14 cellular contexts compared by ENCODE assay signal in genomic region chr3:134644731-134645514, GRCh38. TPM values are rescaled to one million over a fixed set of nuclear protein-coding genes. Genes with fewer than 3 reads are reported as not detected.
A peak's percentile ranks its signal among the peaks of the same experiment; 100 is the strongest.
DNase-seq lines count a peak whose midpoint lies in the region; ATAC-seq and TF ChIP-seq lines count a peak whose summit lies in the region.
"Had no signal": no experiment of that assay in that cellular context is flagged by ENCODE, and none has a peak within 500 bp of the region (broad histone marks: within the 10 kb centered on the region; RNA-seq: fewer than 3 reads in every experiment).

No MANE protein-coding gene starts in this region.

- no peaks in the 10 kb centered on the region for H3K9me3 ChIP-seq in sigmoid colon
- H3K9me3 ChIP-seq: neutrophil, SJSA1 had no signal

- ATAC-seq in Right ventricle myocardium superior (ENCODE audit: poor library complexity) (peak; percentile 83), GM18873 (IDR thresholded peaks at IDR 0.05; ENCODE audit: low FRiP score, unreplicated experiment) (no peak)

- peaks cover 0 to 14% (median 2%) of the 10 kb centered on the region in 4 donors for H3K4me1 ChIP-seq in sigmoid colon
- H3K4me1 ChIP-seq: SJSA1 had no signal

- 44 to 78% methylated on average over 11 of the region's 11 CpGs for WGBS in sigmoid colon, 2 donors

- no peak overlapping the region for H3K27ac Mint-ChIP-seq in osteocyte (ENCODE audit: unreplicated experiment)
- H3K27ac Mint-ChIP-seq: activated CD4-positive, alpha-beta memory T cell treated with anti-CD3 and anti-CD28 coated beads, Interleukin-2, amount 10 ng/mL, durations not matched to agents 7 days and 5 days had no signal

- H3K4me1 Mint-ChIP-seq in osteocyte (ENCODE audit: unreplicated experiment), result no peaks in the 10 kb centered on the region
- H3K4me1 Mint-ChIP-seq: activated CD4-positive, alpha-beta memory T cell treated with anti-CD3 and anti-CD28 coated beads, Interleukin-2, amount 10 ng/mL, durations not matched to agents 7 days and 5 days had no signal

- H3K27me3 ChIP-seq in sigmoid colon, result no peaks in the 10 kb centered on the region
- H3K27me3 ChIP-seq: SJSA1 had no signal

- no peaks in the 10 kb centered on the region for H3K36me3 Mint-ChIP-seq in osteocyte (ENCODE audit: unreplicated experiment)

- intact Hi-C loops in Right ventricle myocardium superior (cut with DNase I), result no loop called here
- intact Hi-C loops in sigmoid colon (cut with DNase I), result no loop called here

- H3K27me3 Mint-ChIP-seq in osteocyte (ENCODE audit: unreplicated experiment), result peaks cover 3% of the 10 kb centered on the region

- TF ChIP-seq EP300 in sigmoid colon (IDR thresholded peaks at IDR 0.05), result no peak

- H3K4me3 ChIP-seq in GM12865 (ENCODE audit: low read depth, low read length), result no peak overlapping the region
- H3K4me3 ChIP-seq in sigmoid colon, result no peak overlapping the region
- H3K4me3 ChIP-seq: SJSA1 had no signal

- no peaks in the 10 kb centered on the region for H3K9me3 Mint-ChIP-seq in osteocyte (ENCODE audit: unreplicated experiment)
- H3K9me3 Mint-ChIP-seq: activated CD4-positive, alpha-beta memory T cell treated with anti-CD3 and anti-CD28 coated beads, Interleukin-2, amount 10 ng/mL, durations not matched to agents 7 days and 5 days had no signal

- no peak for TF ChIP-seq POLR2A in sigmoid colon (IDR thresholded peaks at IDR 0.05)

- peak overlapping the region in 2 of 4 donors; percentile 7 to 40 for H3K27ac ChIP-seq in sigmoid colon
- H3K27ac ChIP-seq: neutrophil, SJSA1 had no signal

- H3K4me3 Mint-ChIP-seq in osteocyte (ENCODE audit: unreplicated experiment), result no peak overlapping the region
- H3K4me3 Mint-ChIP-seq: activated CD4-positive, alpha-beta memory T cell treated with anti-CD3 and anti-CD28 coated beads, Interleukin-2, amount 10 ng/mL, durations not matched to agents 7 days and 5 days had no signal

- DNase-seq in GM12865 (ENCODE audit: low read depth) (peak; percentile 14), NCI-H524 (lab: John Stamatoyannopoulos, UW) (peak; percentile 91 to 98), Right ventricle myocardium superior (peak; percentile 54), osteocyte (ENCODE audit: extremely low spot score, unreplicated experiment) (peak; percentile 69), sigmoid colon (no peak), NCI-H1417 treated with DMSO at 0.1 percent for 48 hours (lab: John Stamatoyannopoulos, UW) (no peak)
- no peak for DNase-seq in stimulated activated CD8-positive, alpha-beta memory T cell treated with anti-CD3 and anti-CD28 coated beads, Interleukin-4, amount 100 ng/mL, for 48 hours
- DNase-seq: activated CD4-positive, alpha-beta memory T cell treated with anti-CD3 and anti-CD28 coated beads, Interleukin-2, amount 10 ng/mL, durations not matched to agents 7 days and 5 days; activated effector memory CD4-positive, alpha-beta T cell treated with Interleukin-2 at 50 U/mL for 16 hours; AML-193; mammary epithelial cell had no signal

- H3K36me3 ChIP-seq in sigmoid colon, result peaks cover 0 to 8% (median 0%) of the 10 kb centered on the region in 4 donors
- H3K36me3 ChIP-seq: neutrophil, SJSA1 had no signal

- TF ChIP-seq CTCF in GM12865 (IDR thresholded peaks at IDR 0.05; ENCODE audit: insufficient read depth, low read depth, low read length, missing control alignments) (no peak), osteocyte (IDR thresholded peaks at IDR 0.05) (no peak), sigmoid colon (IDR thresholded peaks at IDR 0.05) (no peak)

RNA-seq across cellular contexts. Expression of gene KY, which starts 5.9 kb away (rescaled TPM):
- total RNA-seq in Right ventricle myocardium superior (13.7 TPM), osteocyte (not detected in 2 replicates), sigmoid colon (1 to 10 TPM; 1.3 to 3.9 (median 3.1) TPM)
- polyA plus RNA-seq in sigmoid colon, result under 1 TPM in 1 of 3 donors, not detected in 2; 0.13 TPM
- total RNA-seq: activated CD4-positive, alpha-beta memory T cell treated with anti-CD3 and anti-CD28 coated beads, Interleukin-2, amount 10 ng/mL, durations not matched to agents 7 days and 5 days had no signal

Comparison
In these comparisons a context has a peak if more than half of its experiments do, and no peak if none do; other contexts are left out.
1. DNase-seq: peak in GM12865 (single experiment), NCI-H524 (2 of 2), Right ventricle myocardium superior (single experiment) and osteocyte (single experiment); none in sigmoid colon (single experiment), stimulated activated CD8-positive, alpha-beta memory T cell treated with anti-CD3 and anti-CD28 coated beads, Interleukin-4, amount 100 ng/mL, for 48 hours (single experiment) and NCI-H1417 treated with DMSO at 0.1 percent for 48 hours (single experiment).